ENCODE assay signal across 1 cellular context in genomic region chr10:3946234-3947229, GRCh38.
TF ChIP-seq lines count a peak whose summit lies in the region.

No MANE protein-coding gene starts in this region.

TF ChIP-seq in HEK293, 187 proteins besides CTCF, POLR2A, EP300 and RAD21 (continued from another document):
- TF ChIP-seq ZBTB11 (tag by site-specific recombination; conservative IDR thresholded peaks at IDR 0.05; ENCODE audit: low read depth) (0 out of 2 replicates have a peak, but pooled peaks have one; percentile 9), KLF9 (tag by site-specific recombination; IDR thresholded peaks at IDR 0.05; ENCODE audit: low read depth) (no peak), SP7 (tag by site-specific recombination; IDR thresholded peaks at IDR 0.05) (no peak), ZNF184 (tag by site-specific recombination; IDR thresholded peaks at IDR 0.05) (no peak), ZNF658 (tag by site-specific recombination; IDR thresholded peaks at IDR 0.05) (no peak), FEZF1 (tag by site-specific recombination; IDR thresholded peaks at IDR 0.05) (no peak), ZNF830 (tag by site-specific recombination; IDR thresholded peaks at IDR 0.05; ENCODE audit: low read depth) (no peak), ZSCAN30 (tag by site-specific recombination; IDR thresholded peaks at IDR 0.05) (no peak), ZNF610 (tag by site-specific recombination; IDR thresholded peaks at IDR 0.05; ENCODE audit: borderline replicate concordance) (no peak), ZNF596 (tag by site-specific recombination; IDR thresholded peaks at IDR 0.05) (0 out of 2 replicates have a peak, but pooled peaks have one; percentile 37)
- TF ChIP-seq, protein P1, sequence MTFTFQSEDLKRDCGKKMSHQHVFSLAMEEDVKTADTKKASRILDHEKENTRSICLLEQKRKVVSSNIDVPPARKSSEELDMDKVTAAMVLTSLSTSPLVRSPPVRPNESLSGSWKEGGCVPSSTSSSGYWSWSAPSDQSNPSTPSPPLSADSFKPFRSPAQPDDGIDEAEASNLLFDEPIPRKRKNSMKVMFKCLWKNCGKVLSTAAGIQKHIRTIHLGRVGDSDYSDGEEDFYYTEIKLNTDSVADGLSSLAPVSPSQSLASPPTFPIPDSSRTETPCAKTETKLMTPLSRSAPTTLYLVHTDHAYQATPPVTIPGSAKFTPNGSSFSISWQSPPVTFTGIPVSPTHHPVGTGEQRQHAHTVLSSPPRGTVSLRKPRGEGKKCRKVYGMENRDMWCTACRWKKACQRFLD (tag by site-specific recombination; IDR thresholded peaks at IDR 0.05) = no peak
